In genomic region chr1:11738096-11738495, GRCh38 we compare ENCODE assay signal across 16 cellular contexts. TPM values are rescaled to one million over a fixed set of nuclear protein-coding genes. Genes with fewer than 3 reads are reported as not detected.
A peak's percentile ranks its signal among the peaks of the same experiment; 100 is the strongest.
DNase-seq lines count a peak whose midpoint lies in the region; ATAC-seq, FAIRE-seq and TF ChIP-seq lines count a peak whose summit lies in the region.
"Had no signal": no experiment of that assay in that cellular context is flagged by ENCODE, and none has a peak within 500 bp of the region (broad histone marks: within the 10 kb centered on the region; RNA-seq: fewer than 3 reads in every experiment).

No MANE protein-coding gene starts in this region.

- intact Hi-C loops in breast epithelium (cut with DNase I; ENCODE audit: low total_unique reads): no loop called here

- H3K79me1 ChIP-seq in neuronal stem cell (ENCODE audit: low read depth, low read length) (no peaks in the 10 kb centered on the region), trophoblast cell (ENCODE audit: low read length) (peaks cover 7% of the 10 kb centered on the region)

- H3K23ac ChIP-seq in neuronal stem cell (ENCODE audit: low read depth, low read length, poor library complexity) (no peak overlapping the region), trophoblast cell (ENCODE audit: low read length) (no peak overlapping the region)

- no CpG with 5 or more reads among the region's 2 CpGs for WGBS in neuronal stem cell (ENCODE audit: extremely low coverage in 2 of 2, insufficient read length in 2 of 2, insufficient replicate concordance in 1 of 2), 2 donors
- WGBS in trophoblast cell (ENCODE audit: extremely low coverage, insufficient coverage, insufficient read length): no CpG with 5 or more reads among the region's 2 CpGs

- H3K4me3 ChIP-seq in HL-60 (replicated peaks; ENCODE audit: insufficient read depth, low read length) (no peak overlapping the region), breast epithelium (no peak overlapping the region), neuronal stem cell (ENCODE audit: low read length in 2 of 2) (no peak overlapping the region), trophoblast cell (ENCODE audit: low read depth, low read length) (no peak overlapping the region)

- H3K27me3 ChIP-seq in HL-60 (ENCODE audit: insufficient read depth, poor library complexity, severe bottlenecking) (no peaks in the 10 kb centered on the region), breast epithelium (no peaks in the 10 kb centered on the region), neuronal stem cell (ENCODE audit: control insufficient read depth in 3 of 3, insufficient read depth in 3 of 3, low read depth in 1 of 3, low read length in 3 of 3) (no peaks in the 10 kb centered on the region), trophoblast cell (ENCODE audit: insufficient read depth, low read length) (no peaks in the 10 kb centered on the region)
- H3K27me3 ChIP-seq: pancreas had no signal

- peaks cover 0 to 7% of the 10 kb centered on the region in 2 donors for H3K4me1 ChIP-seq in breast epithelium
- peaks cover 10 to 19% of the 10 kb centered on the region in 2 donors for H3K4me1 ChIP-seq in neuronal stem cell (ENCODE audit: control insufficient read depth in 2 of 2, insufficient read depth in 1 of 2, low read depth in 1 of 2, low read length in 2 of 2)
- H3K4me1 ChIP-seq in trophoblast cell (ENCODE audit: control insufficient read depth in 1 of 2, insufficient read depth in 2 of 2, low read length in 2 of 2): peaks cover 10 to 13% of the 10 kb centered on the region in 2 experiments

- H3K9me3 ChIP-seq in breast epithelium (no peaks in the 10 kb centered on the region), neuronal stem cell (replicated peaks in 1 of 2; ENCODE audit: control insufficient read depth in 2 of 2, insufficient read depth in 1 of 2, low read depth in 1 of 2, low read length in 2 of 2) (no peaks in the 10 kb centered on the region), trophoblast cell (ENCODE audit: insufficient read depth, low read depth, low read length) (no peaks in the 10 kb centered on the region)
- H3K9me3 ChIP-seq: pancreas had no signal

- TF ChIP-seq POLR2A in breast epithelium (IDR thresholded peaks at IDR 0.05) (no peak), erythroblast (IDR thresholded peaks at IDR 0.05; ENCODE audit: low read length) (no peak), GM12891 (IDR thresholded peaks at IDR 0.05; ENCODE audit: low read depth, low read length) (no peak)

- FAIRE-seq in GM12891 (lab: Jason Lieb, UNC): no peak
- FAIRE-seq: GM12892, pancreas, RCC 7860 had no signal

- no peak overlapping the region for H4K8ac ChIP-seq in neuronal stem cell (ENCODE audit: low read depth, low read length)
- no peak overlapping the region for H4K8ac ChIP-seq in trophoblast cell (ENCODE audit: low read depth, low read length)

- H2BK12ac ChIP-seq in neuronal stem cell (ENCODE audit: low read length): no peak overlapping the region
- no peak overlapping the region for H2BK12ac ChIP-seq in trophoblast cell (ENCODE audit: low read length)

- H2BK120ac ChIP-seq in neuronal stem cell (ENCODE audit: low read depth, low read length) (no peak overlapping the region), trophoblast cell (ENCODE audit: insufficient read depth, low read length, poor library complexity) (no peak overlapping the region)

- H2AFZ ChIP-seq in neuronal stem cell (ENCODE audit: low read length) (no peak overlapping the region), trophoblast cell (ENCODE audit: insufficient read depth, low read length, poor library complexity) (no peak overlapping the region)

- no peak overlapping the region for H4K91ac ChIP-seq in neuronal stem cell (ENCODE audit: low read depth, low read length, poor library complexity)
- no peak overlapping the region for H4K91ac ChIP-seq in trophoblast cell (ENCODE audit: low read depth, low read length)

- H2BK15ac ChIP-seq in neuronal stem cell (ENCODE audit: low read length): no peak overlapping the region

- ATAC-seq in HG03521 (IDR thresholded peaks at IDR 0.05; ENCODE audit: unreplicated experiment): no peak
- ATAC-seq: pancreas; stimulated activated naive CD8-positive, alpha-beta T cell treated with anti-CD3 and anti-CD28 coated beads, Interleukin-15, Interleukin-2, amounts not matched to agents 100 U/mL and 50 U/mL, for 24 hours had no signal

- H2BK5ac ChIP-seq in neuronal stem cell (ENCODE audit: low read length) (no peak overlapping the region), trophoblast cell (ENCODE audit: low read depth, low read length, poor library complexity) (no peak overlapping the region)

- TF ChIP-seq CTCF in C4-2B (conservative IDR thresholded peaks at IDR 0.05): no peak
- no peak for TF ChIP-seq CTCF in HL-60 (IDR thresholded peaks at IDR 0.05; ENCODE audit: insufficient read depth, low read length)
- no peak for TF ChIP-seq CTCF in breast epithelium (IDR thresholded peaks at IDR 0.05)

- H3K79me2 ChIP-seq in trophoblast cell (ENCODE audit: control insufficient read depth, insufficient read depth, low read length, poor library complexity): peaks cover 5% of the 10 kb centered on the region

- H3K14ac ChIP-seq in neuronal stem cell (ENCODE audit: low read length) (no peak overlapping the region), trophoblast cell (ENCODE audit: low read length) (no peak overlapping the region)

- no peak overlapping the region for H3K18ac ChIP-seq in neuronal stem cell (ENCODE audit: low read length)
- no peak overlapping the region for H3K18ac ChIP-seq in trophoblast cell (ENCODE audit: low read length)

- no peak overlapping the region for H3K4ac ChIP-seq in neuronal stem cell (ENCODE audit: low read length)
- H3K4ac ChIP-seq in trophoblast cell (ENCODE audit: low read depth, low read length): no peak overlapping the region

- H3K27ac ChIP-seq in C4-2B (peak overlapping the region; percentile 99), HL-60 (replicated peaks) (peak overlapping the region; percentile 98), breast epithelium (peak overlapping the region; percentile 93 to 99), neuronal stem cell (replicated peaks; ENCODE audit: low read length) (no peak overlapping the region), trophoblast cell (ENCODE audit: low read depth, low read length) (no peak overlapping the region)

- H2AK5ac ChIP-seq in neuronal stem cell (ENCODE audit: low read depth, low read length) (peak overlapping the region; percentile 15), trophoblast cell (ENCODE audit: low read length) (no peak overlapping the region)

- H3K36me3 ChIP-seq in breast epithelium: no peaks in the 10 kb centered on the region
- H3K36me3 ChIP-seq in neuronal stem cell (replicated peaks in 1 of 2; ENCODE audit: control insufficient read depth in 2 of 2, insufficient read depth in 2 of 2, low read length in 2 of 2): no peaks in the 10 kb centered on the region
- no peaks in the 10 kb centered on the region for H3K36me3 ChIP-seq in trophoblast cell (ENCODE audit: control insufficient read depth in 1 of 2, insufficient read depth in 2 of 2, low read length in 2 of 2)
- H3K36me3 ChIP-seq: pancreas had no signal

- no peak overlapping the region for H3K4me2 ChIP-seq in neuronal stem cell (ENCODE audit: insufficient read depth, low read length, poor library complexity, severe bottlenecking)
- no peak overlapping the region for H3K4me2 ChIP-seq in trophoblast cell (ENCODE audit: low read length)

- no peak overlapping the region for H4K12ac ChIP-seq in trophoblast cell (ENCODE audit: low read depth, low read length)

- no peak for DNase-seq in HL-60 (ENCODE audit: low read depth in 1 of 2, low spot score in 1 of 2)
- no peak for DNase-seq in breast epithelium (ENCODE audit: low spot score in 2 of 2)
- DNase-seq in neuronal stem cell (ENCODE audit: low spot score): no peak
- no peak for DNase-seq in erythroblast (lab: John Stamatoyannopoulos, UW)
- no peak for DNase-seq in GM12891 (ENCODE audit: insufficient read length, low spot score)
- no peak for DNase-seq in trophoblast cell
- DNase-seq: HCEC 1CT; NCI-H2081; pancreas; stimulated activated naive CD8-positive, alpha-beta T cell treated with anti-CD3 and anti-CD28 coated beads, Interleukin-15, Interleukin-2, amounts not matched to agents 100 U/mL and 50 U/mL, for 24 hours had no signal

- H3K9ac ChIP-seq in neuronal stem cell (ENCODE audit: low read depth, low read length, poor library complexity) (no peak overlapping the region), trophoblast cell (ENCODE audit: low read length) (no peak overlapping the region)

TF ChIP-seq in GM12891, 5 proteins besides CTCF, POLR2A, EP300 and RAD21:
- TF ChIP-seq POU2F2 (IDR thresholded peaks at IDR 0.05; ENCODE audit: low read depth, low read length): no peak

RNA-seq across cellular contexts. Expression of gene AGTRAP, which starts 2.2 kb away (rescaled TPM):
- total RNA-seq in breast epithelium: 10 to 100 TPM; 61.9 to 74.7 (median 66.4) TPM
- 40.4 TPM for polyA plus RNA-seq in neuronal stem cell (2013, experiment 1 of 2)
- 41.2 TPM for polyA plus RNA-seq in neuronal stem cell (2013, experiment 2 of 2)
- 8.9 TPM for polyA plus RNA-seq in GM12891 (2012; ENCODE audit: low read depth, missing spikeins)
- 22.0 and 22.9 TPM in 2 replicates for polyA plus RNA-seq in trophoblast cell (2013)

RNA-seq across cellular contexts. Expression of gene C1orf167, which starts 23.9 kb away (rescaled TPM):
- total RNA-seq in breast epithelium: 1 to 10 TPM in 1 of 3 donors, not detected in 2; 1.3 TPM
- 0.77 TPM for polyA plus RNA-seq in neuronal stem cell (2013, experiment 1 of 2)
- 0.60 TPM for polyA plus RNA-seq in neuronal stem cell (2013, experiment 2 of 2)
- polyA plus RNA-seq in GM12891 (2012; ENCODE audit: low read depth, missing spikeins): 0.86 TPM
- polyA plus RNA-seq in trophoblast cell (2013): 0.10 TPM in 1 of 2 replicates, not detected in the other
- total RNA-seq: chondrocyte, glomerular endothelial cell had no signal

RNA-seq across cellular contexts. Expression of gene DRAXIN, which starts 46.6 kb away (rescaled TPM):
- total RNA-seq in breast epithelium: under 1 TPM; under 0.01 to 0.15 (median under 0.01) TPM
- polyA plus RNA-seq in neuronal stem cell (2013, experiment 1 of 2): 9.5 TPM
- 9.7 TPM for polyA plus RNA-seq in neuronal stem cell (2013, experiment 2 of 2)
- polyA plus RNA-seq in GM12891 (2012; ENCODE audit: low read depth, missing spikeins): 0.01 TPM
- polyA plus RNA-seq in trophoblast cell (2013): 0.85 and 0.89 TPM in 2 replicates

RNA-seq across cellular contexts. Expression of gene MAD2L2, which starts 57.1 kb away (rescaled TPM):
- 10 to 100 TPM; 31.8 to 58.7 (median 47.7) TPM for total RNA-seq in breast epithelium
- polyA plus RNA-seq in neuronal stem cell (2013, experiment 1 of 2): 132 TPM
- 126 TPM for polyA plus RNA-seq in neuronal stem cell (2013, experiment 2 of 2)
- polyA plus RNA-seq in GM12891 (2012; ENCODE audit: low read depth, missing spikeins): 47.6 TPM
- 33.2 and 36.9 TPM in 2 replicates for polyA plus RNA-seq in trophoblast cell (2013)

Comparison
In these comparisons a context has a peak if more than half of its experiments do, and no peak if none do; other contexts are left out.
1. H3K27ac ChIP-seq: peak in C4-2B (single experiment), HL-60 (single experiment) and breast epithelium (2 of 2); none in neuronal stem cell (single experiment) and trophoblast cell (single experiment).